In genomic region chr9:127396253-127396807, GRCh38 we compare ENCODE assay signal across 8 cellular contexts. TPM values are rescaled to one million over a fixed set of nuclear protein-coding genes. Genes with fewer than 3 reads are reported as not detected.
DNase-seq lines count a peak whose midpoint lies in the region; ATAC-seq, FAIRE-seq and TF ChIP-seq lines count a peak whose summit lies in the region.

No MANE protein-coding gene starts in this region.

- H3K9me3 ChIP-seq in ES-I3 (ENCODE audit: control insufficient read depth, insufficient read depth, low read length): no peaks in the 10 kb centered on the region
- no peaks in the 10 kb centered on the region for H3K9me3 ChIP-seq in OCI-LY1 (ENCODE audit: low read length)
- no peaks in the 10 kb centered on the region for H3K9me3 ChIP-seq in esophagus (ENCODE audit: control insufficient read depth in 2 of 2, insufficient read depth in 1 of 2, low read depth in 1 of 2, low read length in 1 of 2)
- no peaks in the 10 kb centered on the region for H3K9me3 ChIP-seq in pancreas

- peak overlapping the region; percentile 63 for H3K4me2 ChIP-seq in OCI-LY1 (ENCODE audit: low read length)

- H3K4me1 ChIP-seq in ES-I3 (ENCODE audit: insufficient read depth, low read length) (no peaks in the 10 kb centered on the region), OCI-LY1 (ENCODE audit: insufficient read depth, low read length, severe bottlenecking) (peaks cover 18% of the 10 kb centered on the region), esophagus (ENCODE audit: control insufficient read depth in 2 of 2, insufficient read depth in 2 of 2, low read length in 1 of 2) (peaks cover 0 to 8% of the 10 kb centered on the region in 2 donors), pancreas (peaks cover 0 to 6% (median 0%) of the 10 kb centered on the region in 3 donors)

- no peaks in the 10 kb centered on the region for H4K20me1 ChIP-seq in OCI-LY1 (ENCODE audit: insufficient read depth, low read length)

- H3F3A ChIP-seq in OCI-LY1 (ENCODE audit: insufficient read depth, low read length): no peaks in the 10 kb centered on the region

- TF ChIP-seq CTCF in OCI-LY1 (IDR thresholded peaks at IDR 0.05; ENCODE audit: low read length): no peak
- no peak for TF ChIP-seq CTCF in pancreas (IDR thresholded peaks at IDR 0.05)

- WGBS in esophagus, 2 donors: 3% methylated on average over 27 of the region's 27 CpGs
- 1% methylated on average over 27 of the region's 27 CpGs for WGBS in pancreas, 2 donors

- H3K9me2 ChIP-seq in OCI-LY1 (ENCODE audit: low read depth, low read length): no peaks in the 10 kb centered on the region

- no peak overlapping the region for H2AFZ ChIP-seq in OCI-LY1 (ENCODE audit: low read length)

- ATAC-seq in pancreas: no peak
- ATAC-seq in GM18868 (IDR thresholded peaks at IDR 0.05; ENCODE audit: unreplicated experiment): no peak

- peak overlapping the region; percentile 66 for H3K9ac ChIP-seq in ES-I3 (ENCODE audit: low read depth, low read length)
- H3K9ac ChIP-seq in OCI-LY1 (ENCODE audit: low read length): peak overlapping the region; percentile 34; the same call in 1 of the 2 replicates

- H3K79me2 ChIP-seq in OCI-LY1 (ENCODE audit: insufficient read depth, low read length): no peaks in the 10 kb centered on the region

- H3K27ac ChIP-seq in OCI-LY1 (ENCODE audit: low read depth, low read length, poor library complexity, severe bottlenecking): no peak overlapping the region
- peak overlapping the region in 1 of 2 donors; percentile 67 for H3K27ac ChIP-seq in esophagus (ENCODE audit: low read depth in 2 of 2, low read length in 1 of 2)
- H3K27ac ChIP-seq in pancreas: peak overlapping the region; percentile 35 to 66 (median 49)

- peaks cover under 1% of the 10 kb centered on the region for H3K36me3 ChIP-seq in ES-I3 (ENCODE audit: insufficient read depth, low read length)
- no peaks in the 10 kb centered on the region for H3K36me3 ChIP-seq in OCI-LY1 (ENCODE audit: insufficient read depth, low read length)
- H3K36me3 ChIP-seq in esophagus (ENCODE audit: control insufficient read depth in 2 of 2, insufficient read depth in 2 of 2, low read length in 1 of 2): no peaks in the 10 kb centered on the region
- H3K36me3 ChIP-seq in pancreas: no peaks in the 10 kb centered on the region

- DNase-seq in pancreas (no peak), C1 segment of cervical spinal cord (lab: John Stamatoyannopoulos, UW) (no peak), COR-L47 (lab: John Stamatoyannopoulos, UW) (no peak), UCSD-AML1 (lab: John Stamatoyannopoulos, UW; ENCODE audit: unreplicated experiment) (no peak)

- no peak for FAIRE-seq in pancreas (lab: Jason Lieb, UNC)

- H3K27me3 ChIP-seq in OCI-LY1 (ENCODE audit: insufficient read depth, low read length): no peaks in the 10 kb centered on the region
- no peaks in the 10 kb centered on the region for H3K27me3 ChIP-seq in esophagus (ENCODE audit: control insufficient read depth in 1 of 2, insufficient read depth in 2 of 2, low read length in 2 of 2)
- no peaks in the 10 kb centered on the region for H3K27me3 ChIP-seq in pancreas

- intact Hi-C loops in pancreas (cut with DNase I): no loop called here

- H3K4me3 ChIP-seq in OCI-LY1 (ENCODE audit: low read depth, low read length, poor library complexity, severe bottlenecking): peak overlapping the region; percentile 54
- H3K4me3 ChIP-seq in esophagus (ENCODE audit: low read depth in 1 of 2, low read length in 2 of 2): peak overlapping the region; percentile 44 to 55
- peak overlapping the region; percentile 29 to 53 (median 48) for H3K4me3 ChIP-seq in pancreas

RNA-seq across cellular contexts. Expression of gene SLC2A8, which starts 0.6 kb away (rescaled TPM):
- 10 to 100 TPM; 10.3 to 12.2 TPM for polyA plus RNA-seq in esophagus
- total RNA-seq in pancreas: 10 to 100 TPM in 1 of 6 donors, 1 to 10 TPM in 5; 5.5 to 10.5 (median 6.8) TPM
- 10 to 100 TPM; 15.3 to 18.9 TPM for polyA plus RNA-seq in pancreas

RNA-seq across cellular contexts. Expression of gene ZNF79, which starts 27.9 kb away (rescaled TPM):
- polyA plus RNA-seq in esophagus (1 to 10 TPM; 2.3 to 2.5 TPM), pancreas (1 to 10 TPM; 3.4 to 4.1 TPM)
- total RNA-seq in pancreas: 1 to 10 TPM; 3.6 to 5.2 (median 4.4) TPM

RNA-seq across cellular contexts. Expression of gene RPL12, which starts 54.9 kb away (rescaled TPM):
- polyA plus RNA-seq in esophagus (1,000 to 10,000 TPM; 3,023 to 3,281 TPM), pancreas (1,000 to 10,000 TPM; 1,882 to 2,729 TPM)
- total RNA-seq in pancreas: 1,000 to 10,000 TPM in 3 of 6 donors, 100 to 1,000 TPM in 3; 746 to 1,435 (median 897) TPM

RNA-seq across cellular contexts. Expression of gene LRSAM1, which starts 55.0 kb away (rescaled TPM):
- polyA plus RNA-seq in esophagus: 10 to 100 TPM; 10.7 to 17.5 TPM
- total RNA-seq in pancreas: 10 to 100 TPM in 1 of 6 donors, 1 to 10 TPM in 5; 4.3 to 12.4 (median 6.9) TPM
- 10 to 100 TPM; 21.9 to 24.9 TPM for polyA plus RNA-seq in pancreas
